ENCODE assay signal across 1 cellular context in the genomic region with DNA sequence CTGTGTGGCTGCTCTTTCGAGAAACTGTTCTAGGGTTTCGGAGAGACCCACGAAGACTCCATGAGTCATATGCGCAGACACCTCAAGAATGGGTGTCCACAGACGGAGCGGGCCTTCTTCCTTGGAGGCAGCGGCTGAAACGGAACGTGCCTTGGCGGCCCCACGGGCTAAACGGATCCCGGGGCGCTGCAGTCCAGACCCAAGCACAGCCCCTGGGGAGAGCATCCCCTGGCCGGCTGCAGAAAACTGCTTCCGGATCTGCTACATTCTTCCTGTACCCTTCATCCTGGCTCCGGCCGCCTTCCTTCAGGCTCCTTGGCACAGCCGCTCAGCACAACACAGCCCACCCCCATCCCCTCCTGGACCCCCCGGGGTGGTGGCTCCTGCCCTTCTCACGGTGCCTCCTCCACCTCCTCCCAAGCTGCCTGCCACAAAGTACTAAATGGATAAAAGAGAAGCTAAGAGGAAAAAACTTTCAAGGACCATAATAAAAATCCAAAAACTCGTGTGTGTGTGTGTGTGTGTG.
TF ChIP-seq lines count a peak whose summit lies in the region.

No MANE protein-coding gene starts in this region.

TF ChIP-seq in GM23338, 12 proteins besides CTCF, POLR2A, EP300 and RAD21 (continued from another document):
- TF ChIP-seq REST (IDR thresholded peaks at IDR 0.05; ENCODE audit: unreplicated experiment): no peak
- no peak for TF ChIP-seq EZH2phosphoT487 (IDR thresholded peaks at IDR 0.05; ENCODE audit: unreplicated experiment)
- TF ChIP-seq ZNF331 (CRISPR knock-in tag; IDR thresholded peaks at IDR 0.05; ENCODE audit: low read depth): no peak
- no peak for TF ChIP-seq STAT1 (IDR thresholded peaks at IDR 0.05; ENCODE audit: unreplicated experiment)
- no peak for TF ChIP-seq NANOG (IDR thresholded peaks at IDR 0.05; ENCODE audit: borderline replicate concordance)
- TF ChIP-seq, protein P1, sequence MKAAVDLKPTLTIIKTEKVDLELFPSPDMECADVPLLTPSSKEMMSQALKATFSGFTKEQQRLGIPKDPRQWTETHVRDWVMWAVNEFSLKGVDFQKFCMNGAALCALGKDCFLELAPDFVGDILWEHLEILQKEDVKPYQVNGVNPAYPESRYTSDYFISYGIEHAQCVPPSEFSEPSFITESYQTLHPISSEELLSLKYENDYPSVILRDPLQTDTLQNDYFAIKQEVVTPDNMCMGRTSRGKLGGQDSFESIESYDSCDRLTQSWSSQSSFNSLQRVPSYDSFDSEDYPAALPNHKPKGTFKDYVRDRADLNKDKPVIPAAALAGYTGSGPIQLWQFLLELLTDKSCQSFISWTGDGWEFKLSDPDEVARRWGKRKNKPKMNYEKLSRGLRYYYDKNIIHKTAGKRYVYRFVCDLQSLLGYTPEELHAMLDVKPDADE (IDR thresholded peaks at IDR 0.05): no peak
